In the genomic region with DNA sequence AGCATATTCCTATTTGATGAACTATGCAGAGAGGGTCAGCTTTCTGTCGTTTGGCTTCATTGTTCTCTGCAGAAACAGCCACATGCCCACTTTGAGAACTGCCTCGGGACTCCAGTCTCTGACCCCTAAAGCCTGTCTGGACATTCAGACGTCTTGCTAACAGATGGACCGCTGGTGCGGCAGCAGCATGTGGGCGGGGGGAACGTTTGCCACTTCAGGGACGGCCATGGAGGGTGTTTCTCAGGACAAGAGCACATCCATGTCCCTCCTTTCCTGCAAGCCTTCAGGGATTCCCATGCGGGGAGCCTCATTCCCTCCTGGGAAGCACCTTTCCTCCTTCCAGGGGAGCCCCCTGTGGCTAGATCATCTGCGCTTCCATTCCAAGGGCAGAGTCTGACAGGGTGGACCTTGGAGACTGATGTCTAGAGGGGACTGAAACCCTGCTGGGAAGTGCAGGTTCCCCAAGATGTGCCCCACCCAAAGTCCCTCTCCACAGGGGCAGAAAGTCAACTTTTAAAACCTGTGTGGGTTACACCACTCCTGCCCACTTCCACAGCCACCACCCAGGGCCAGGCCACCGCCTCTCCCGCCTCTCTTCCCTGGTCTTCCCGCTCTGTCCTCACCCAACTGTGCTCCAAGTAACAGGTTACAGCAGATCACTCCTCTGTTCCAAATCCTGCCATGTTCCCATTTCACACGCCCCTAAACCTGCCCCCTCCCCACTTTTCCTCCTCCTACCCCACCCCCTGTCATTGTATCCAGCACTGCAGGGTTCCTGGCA, we compare ENCODE assay signal across 22 cellular contexts.
"Had no signal": no experiment of that assay in that cellular context is flagged by ENCODE, and none has a peak within 500 bp of the region (broad histone marks: within the 10 kb centered on the region; RNA-seq: fewer than 3 reads in every experiment).

No MANE protein-coding gene starts in this region.

- DNase-seq: cerebellar nuclear complex; dermis blood vessel endothelial cell; erythroblast; foreskin keratinocyte; head of caudate nucleus; hypothalamus; mucosa of descending colon; naive thymus-derived CD8-positive, alpha-beta T cell; right cardiac atrium; stimulated activated CD4-positive, alpha-beta T cell treated with anti-CD3 and anti-CD28 coated beads, Interleukin-15, amount 100 ng/mL, for 24 hours; stimulated activated CD4-positive, alpha-beta T cell treated with anti-CD3 and anti-CD28 coated beads, Interleukin-1b, Interleukin-23, amount 100 ng/mL, for 48 hours; stimulated activated CD4-positive, alpha-beta T cell treated with anti-CD3 and anti-CD28 coated beads, Interleukin-4, amount 100 ng/mL, for 24 hours; tibial artery; upper lobe of right lung had no signal

- H3K9me3 ChIP-seq: mucosa of descending colon, ovary, tibial artery, upper lobe of right lung had no signal

- H3K9me3 Mint-ChIP-seq: naive thymus-derived CD8-positive, alpha-beta T cell; stimulated activated memory B cell treated with anti-CD40 and anti-IgM and Interleukin-4, amounts not matched to agents 10 μg/mL and 1 μg/mL and 100 μg/mL, for 72 hours; stimulated activated naive CD8-positive, alpha-beta T cell treated with anti-CD3 and anti-CD28 coated beads, Interleukin-15, Interleukin-2, amounts not matched to agents 100 ng/mL and 50 ng/mL, for 24 hours had no signal

- H3K27me3 Mint-ChIP-seq: stimulated activated naive CD8-positive, alpha-beta T cell treated with anti-CD3 and anti-CD28 coated beads, Interleukin-15, Interleukin-2, amounts not matched to agents 100 ng/mL and 50 ng/mL, for 24 hours had no signal

- H3K4me3 Mint-ChIP-seq: naive thymus-derived CD8-positive, alpha-beta T cell; stimulated activated memory B cell treated with anti-CD40 and anti-IgM and Interleukin-4, amounts not matched to agents 10 μg/mL and 1 μg/mL and 100 μg/mL, for 72 hours; stimulated activated naive CD8-positive, alpha-beta T cell treated with anti-CD3 and anti-CD28 coated beads, Interleukin-15, Interleukin-2, amounts not matched to agents 100 ng/mL and 50 ng/mL, for 24 hours had no signal

- H3K4me1 Mint-ChIP-seq: naive thymus-derived CD8-positive, alpha-beta T cell; stimulated activated memory B cell treated with anti-CD40 and anti-IgM and Interleukin-4, amounts not matched to agents 10 μg/mL and 1 μg/mL and 100 μg/mL, for 72 hours had no signal

- H3K27ac Mint-ChIP-seq: naive thymus-derived CD8-positive, alpha-beta T cell; progenitor cell of endocrine pancreas; stimulated activated memory B cell treated with anti-CD40 and anti-IgM and Interleukin-4, amounts not matched to agents 10 μg/mL and 1 μg/mL and 100 μg/mL, for 72 hours; stimulated activated naive CD8-positive, alpha-beta T cell treated with anti-CD3 and anti-CD28 coated beads, Interleukin-15, Interleukin-2, amounts not matched to agents 100 ng/mL and 50 ng/mL, for 24 hours had no signal

- H3K27ac ChIP-seq: foreskin keratinocyte, ovary, tibial artery, upper lobe of right lung had no signal

- H3K36me3 Mint-ChIP-seq: naive thymus-derived CD8-positive, alpha-beta T cell; stimulated activated memory B cell treated with anti-CD40 and anti-IgM and Interleukin-4, amounts not matched to agents 10 μg/mL and 1 μg/mL and 100 μg/mL, for 72 hours had no signal

- FAIRE-seq: colon, endothelial cell of umbilical vein, islet of Langerhans had no signal

- H3K27me3 ChIP-seq: ovary, tibial artery, upper lobe of right lung had no signal

- H3K4me1 ChIP-seq: foreskin keratinocyte, tibial artery, upper lobe of right lung had no signal

- H3K4me3 ChIP-seq: mucosa of descending colon, ovary, tibial artery, upper lobe of right lung had no signal

- ATAC-seq: foreskin keratinocyte; left lobe of liver; mucosa of descending colon; naive thymus-derived CD8-positive, alpha-beta T cell; right cardiac atrium; stimulated activated memory B cell treated with anti-CD40 and anti-IgM and Interleukin-4, amounts not matched to agents 10 μg/mL and 1 μg/mL and 100 μg/mL, for 72 hours; upper lobe of right lung had no signal

- H3K36me3 ChIP-seq: ovary, tibial artery, upper lobe of right lung had no signal
